ENCODE assay signal across 20 cellular contexts in genomic region chr5:163532203-163532892, GRCh38. TPM values are rescaled to one million over a fixed set of nuclear protein-coding genes. Genes with fewer than 3 reads are reported as not detected.
DNase-seq lines count a peak whose midpoint lies in the region; ATAC-seq and TF ChIP-seq lines count a peak whose summit lies in the region.
"Had no signal": no experiment of that assay in that cellular context is flagged by ENCODE, and none has a peak within 500 bp of the region (broad histone marks: within the 10 kb centered on the region; RNA-seq: fewer than 3 reads in every experiment).

No MANE protein-coding gene starts in this region.

- H3K9me3 ChIP-seq in HUES48 (ENCODE audit: control insufficient read depth, insufficient read depth, low read length) (no peaks in the 10 kb centered on the region), iPS-20b (ENCODE audit: insufficient read depth, low read depth, low read length) (no peaks in the 10 kb centered on the region)
- H3K9me3 ChIP-seq: A549, Caco-2 had no signal

- H4K20me1 ChIP-seq in GM23338 (replicated peaks; ENCODE audit: insufficient read depth) = no peaks in the 10 kb centered on the region

- peak overlapping the region; percentile 64 for H3K4me2 ChIP-seq in GM23338
- H3K4me2 ChIP-seq: A549 had no signal

- peaks cover 9% of the 10 kb centered on the region for H3K27me3 Mint-ChIP-seq in GM23338 (ENCODE audit: insufficient read depth, low read depth, poor library complexity)

- H3K27ac Mint-ChIP-seq in GM23338 = 0 out of 2 replicates have a peak overlapping the region, but pooled peaks have one; percentile 8
- H3K27ac Mint-ChIP-seq: CD4-positive, alpha-beta T cell had no signal

- H3K4me1 Mint-ChIP-seq in GM23338 = peaks cover 47% of the 10 kb centered on the region

- TF ChIP-seq CTCF in GM23338 (conservative IDR thresholded peaks at IDR 0.05; ENCODE audit: low read depth in 2 of 2) (no peak), foreskin fibroblast (IDR thresholded peaks at IDR 0.05; ENCODE audit: low read depth, low read length) (no peak)

- H3K79me2 ChIP-seq in GM23338 (replicated peaks; ENCODE audit: insufficient read depth) = no peaks in the 10 kb centered on the region

- no peak overlapping the region for H2AFZ ChIP-seq in GM23338

- peak overlapping the region; percentile 8; the same call in 1 of the 2 replicates for H3K27ac ChIP-seq in GM23338 (ENCODE audit: low read depth)
- H3K27ac ChIP-seq in HUES48 (ENCODE audit: low read depth, low read length) = peak overlapping the region; percentile 74
- H3K27ac ChIP-seq in iPS-20b (ENCODE audit: low read length) = peak overlapping the region; percentile 77
- H3K27ac ChIP-seq: A549 had no signal

- peak; percentile 22 for DNase-seq in GM23338 (ENCODE audit: low spot score)
- DNase-seq in NCI-H69 (lab: John Stamatoyannopoulos, UW) = peak; percentile 72
- DNase-seq in foreskin fibroblast = no peak
- no peak for DNase-seq in activated T-cell treated with anti-CD3 and anti-CD28 coated beads, Interleukin-2, amount 50 U/mL, for 1 hour
- no peak for DNase-seq in foreskin melanocyte
- DNase-seq: Caco-2; CD4-positive, alpha-beta T cell; H7; NCI-H1930; NCI-H2171 treated with DMSO at 0.1 percent for 48 hours; NCI-H510A; NCI-H774; PC-3; RPMI8226; SHP77 treated with DMSO at 0.1 percent for 48 hours had no signal

- H3K36me3 Mint-ChIP-seq in GM23338 (ENCODE audit: low read depth) = no peaks in the 10 kb centered on the region

- H3K4me3 ChIP-seq in GM23338 (no peak overlapping the region), HUES48 (ENCODE audit: low read depth, low read length) (no peak overlapping the region), iPS-20b (ENCODE audit: low read length) (no peak overlapping the region), foreskin fibroblast (ENCODE audit: low read depth in 1 of 2, low read length in 2 of 2) (no peak overlapping the region)
- H3K4me3 ChIP-seq: A549, K562 had no signal

- H3K9me3 Mint-ChIP-seq in GM23338 = peaks cover 6% of the 10 kb centered on the region; the same call in 1 of the 3 replicates
- H3K9me3 Mint-ChIP-seq: CD4-positive, alpha-beta T cell had no signal

- H3K27me3 ChIP-seq in GM23338 (ENCODE audit: insufficient read depth) (no peaks in the 10 kb centered on the region), HUES48 (ENCODE audit: control insufficient read depth, insufficient read depth, low read length) (no peaks in the 10 kb centered on the region), iPS-20b (ENCODE audit: insufficient read depth, low read length) (no peaks in the 10 kb centered on the region)

- no peak overlapping the region for H3K4me3 Mint-ChIP-seq in GM23338
- H3K4me3 Mint-ChIP-seq: CD4-positive, alpha-beta T cell had no signal

- no peaks in the 10 kb centered on the region for H3K36me3 ChIP-seq in GM23338 (ENCODE audit: insufficient read depth)
- H3K36me3 ChIP-seq in HUES48 (ENCODE audit: control insufficient read depth, insufficient read depth, low read length) = no peaks in the 10 kb centered on the region
- no peaks in the 10 kb centered on the region for H3K36me3 ChIP-seq in iPS-20b (ENCODE audit: insufficient read depth, low read depth, low read length)

- no peaks in the 10 kb centered on the region for H3K9me2 ChIP-seq in GM23338 (ENCODE audit: insufficient read depth)

- H3K9ac ChIP-seq in HUES48 (ENCODE audit: low read depth, low read length) (no peak overlapping the region), iPS-20b (ENCODE audit: low read depth, low read length) (peak overlapping the region; percentile 67; the same call in 1 of the 2 replicates)

- ATAC-seq in GM23338 (no peak; the same call in 2 of the 3 replicates), GM18867 (IDR thresholded peaks at IDR 0.05; ENCODE audit: unreplicated experiment) (no peak)
- ATAC-seq: A549, K562, PC-3 had no signal

- 0 out of 2 replicates have a peak, but pooled peaks cover 3% of the 10 kb centered on the region for H3F3A ChIP-seq in GM23338 (replicated peaks; ENCODE audit: low read depth)

- H3K4me1 ChIP-seq in GM23338 (ENCODE audit: insufficient read depth) = peaks cover 38% of the 10 kb centered on the region
- peaks cover 50% of the 10 kb centered on the region for H3K4me1 ChIP-seq in HUES48 (ENCODE audit: control insufficient read depth, insufficient read depth, low read length)
- H3K4me1 ChIP-seq in iPS-20b (ENCODE audit: insufficient read depth, low read length) = peaks cover 34% of the 10 kb centered on the region; the same call in 1 of the 2 replicates
- H3K4me1 ChIP-seq: A549 had no signal

TF ChIP-seq in GM23338, 12 proteins besides CTCF, POLR2A, EP300 and RAD21:
- no peak for TF ChIP-seq STAT1 (IDR thresholded peaks at IDR 0.05; ENCODE audit: unreplicated experiment)

RNA-seq across cellular contexts. Expression of gene MAT2B, which starts 26.9 kb away (rescaled TPM):
- total RNA-seq in GM23338 (2014; rRNA removed; shearing (Covaris generic)) = 110 and 120 TPM in 2 replicates
- polyA plus RNA-seq in GM23338 (2016; fragmentation: Nextera tagmentation; extraction: Ambion mirVana) = 75.7 and 81.4 TPM in 2 replicates

Comparison
In these comparisons a context has a peak if more than half of its experiments do, and no peak if none do; other contexts are left out.
1. DNase-seq: peak in GM23338 (single experiment) and NCI-H69 (single experiment); none in foreskin fibroblast (0 of 2), activated T-cell treated with anti-CD3 and anti-CD28 coated beads, Interleukin-2, amount 50 U/mL, for 1 hour (single experiment) and foreskin melanocyte (single experiment).
2. H3K27ac ChIP-seq: peak in every context shown above with its lines; median percentile 77 in iPS-20b; 74 in HUES48; 8 in GM23338.